15 cellular contexts compared by ENCODE assay signal in the genomic region with DNA sequence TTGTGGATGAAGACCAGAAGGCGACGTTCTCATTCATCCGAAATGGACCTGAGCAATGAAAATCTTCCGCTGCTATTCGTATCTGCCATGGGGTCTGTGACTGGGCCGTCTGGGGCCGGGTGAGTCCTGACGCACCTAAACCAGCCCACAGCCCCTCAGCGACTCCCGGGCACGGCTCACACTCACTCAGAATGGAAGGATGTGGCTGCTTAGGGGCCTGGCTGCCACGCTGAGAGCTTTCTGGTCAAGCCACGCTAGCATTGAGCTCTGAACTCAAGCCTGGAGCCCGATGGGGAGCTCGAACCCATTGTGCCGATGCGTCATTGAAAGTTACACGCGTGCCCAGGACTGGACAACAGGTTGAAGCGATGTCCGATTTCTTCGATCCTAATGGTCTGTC.
DNase-seq lines count a peak whose midpoint lies in the region; ATAC-seq, FAIRE-seq and TF ChIP-seq lines count a peak whose summit lies in the region.
"Had no signal": no experiment of that assay in that cellular context is flagged by ENCODE, and none has a peak within 500 bp of the region (broad histone marks: within the 10 kb centered on the region; RNA-seq: fewer than 3 reads in every experiment).

No MANE protein-coding gene starts in this region.

- DNase-seq in H7: peak; percentile 43
- peak in 1 of 2 experiments; percentile 48 for DNase-seq in H1 (ENCODE audit: low read depth in 1 of 2, low spot score in 2 of 2)
- DNase-seq in neuronal stem cell (ENCODE audit: low spot score): no peak
- no peak for DNase-seq in H4 (ENCODE audit: low spot score)
- no peak for DNase-seq in COLO668 (lab: John Stamatoyannopoulos, UW; ENCODE audit: unreplicated experiment)
- DNase-seq: C1 segment of cervical spinal cord; Caco-2; CD4-positive, alpha-beta memory T cell; DMS153; DND-41; HCEC 1CT had no signal

- H3K23me2 ChIP-seq in H1 (ENCODE audit: low read depth, low read length): no peaks in the 10 kb centered on the region

- no peak overlapping the region for H3K9ac ChIP-seq in H1 (replicated peaks in 1 of 4; ENCODE audit: extremely low read depth in 1 of 4, low read depth in 3 of 4, low read length in 3 of 4)
- H3K9ac ChIP-seq in neuronal stem cell (ENCODE audit: low read depth, low read length, poor library complexity): no peak overlapping the region

- CTCF ChIA-PET in H1 (lab: Charles Lee; ENCODE audit: partially characterized antibody): interaction anchor here (1.0 to 1.4 kb wide), 5 partner anchors 9 to 96 kb away, joined by 3 to 5 read pairs (median 4); no protein-coding TSS in a partner anchor

- H3K4ac ChIP-seq in H1 (replicated peaks; ENCODE audit: insufficient read length, low read depth, low read length): no peak overlapping the region
- H3K4ac ChIP-seq in neuronal stem cell (ENCODE audit: low read length): no peak overlapping the region

- H4K8ac ChIP-seq in H1 (ENCODE audit: extremely low read depth, insufficient read depth, low read length) (peak overlapping the region; percentile 39), neuronal stem cell (ENCODE audit: low read depth, low read length) (no peak overlapping the region)

- POLR2A ChIA-PET in H1 (lab: Charles Lee; ENCODE audit: partially characterized antibody): no interaction called here

- TF ChIP-seq RAD21 in H1 (IDR thresholded peaks at IDR 0.05 in 1 of 2, conservative IDR thresholded peaks at IDR 0.05 in 1 of 2; ENCODE audit: low read depth in 2 of 2, low read length in 2 of 2): no peak

- H4K5ac ChIP-seq in H1 (ENCODE audit: insufficient read length, low read depth, low read length): no peak overlapping the region

- H3K36me3 ChIP-seq in H7 (replicated peaks; ENCODE audit: control insufficient read depth, insufficient read depth, low read length): no peaks in the 10 kb centered on the region
- H3K36me3 ChIP-seq in H1 (ENCODE audit: control insufficient read depth in 2 of 4, insufficient read depth in 4 of 4, low read length in 3 of 4): no peaks in the 10 kb centered on the region
- H3K36me3 ChIP-seq in neuronal stem cell (replicated peaks in 1 of 2; ENCODE audit: control insufficient read depth in 2 of 2, insufficient read depth in 2 of 2, low read length in 2 of 2): no peaks in the 10 kb centered on the region

- TF ChIP-seq EP300 in H1 (IDR thresholded peaks at IDR 0.05; ENCODE audit: borderline replicate concordance in 1 of 2, low read depth in 2 of 2, low read length in 2 of 2): no peak

- TF ChIP-seq CTCF in H1 (IDR thresholded peaks at IDR 0.05; ENCODE audit: control extremely low read depth in 1 of 3, insufficient read depth in 1 of 3, low read depth in 1 of 3, low read length in 3 of 3): no peak

- H4K20me1 ChIP-seq in H1 (replicated peaks in 1 of 2; ENCODE audit: control insufficient read depth in 1 of 2, insufficient read depth in 2 of 2, low read length in 2 of 2): no peaks in the 10 kb centered on the region

- 0 out of 2 replicates have a peak overlapping the region, but pooled peaks have one; percentile 72 for H2BK20ac ChIP-seq in H1 (ENCODE audit: low read length)

- H3K27me3 ChIP-seq in H7 (ENCODE audit: control insufficient read depth, insufficient read depth, low read length) (no peaks in the 10 kb centered on the region), H1 (replicated peaks in 1 of 4; ENCODE audit: control insufficient read depth in 3 of 4, extremely low read depth in 1 of 4, insufficient read depth in 3 of 4, low read length in 3 of 4) (no peaks in the 10 kb centered on the region), neuronal stem cell (ENCODE audit: control insufficient read depth in 3 of 3, insufficient read depth in 3 of 3, low read depth in 1 of 3, low read length in 3 of 3) (peaks cover 0 to 6% (median 0%) of the 10 kb centered on the region in 3 experiments)

- peaks cover 0 to 5% of the 10 kb centered on the region in 2 experiments; a peak in 2 of 4 replicates for H3K9me3 ChIP-seq in H1 (ENCODE audit: insufficient read depth in 2 of 2, low read depth in 1 of 2, low read length in 1 of 2)
- no peaks in the 10 kb centered on the region for H3K9me3 ChIP-seq in neuronal stem cell (replicated peaks in 1 of 2; ENCODE audit: control insufficient read depth in 2 of 2, insufficient read depth in 1 of 2, low read depth in 1 of 2, low read length in 2 of 2)
- H3K9me3 ChIP-seq: Caco-2 had no signal

- no peak overlapping the region for H3K4me3 ChIP-seq in H7 (ENCODE audit: insufficient read depth, low read depth, low read length)
- H3K4me3 ChIP-seq in H1 (ENCODE audit: extremely low read depth in 1 of 4, insufficient read depth in 2 of 4, low read depth in 3 of 4, low read length in 4 of 4): no peak overlapping the region
- H3K4me3 ChIP-seq in neuronal stem cell (ENCODE audit: low read length in 2 of 2): no peak overlapping the region
- H3K4me3 ChIP-seq: GM12878 had no signal

- no peak overlapping the region for H2BK120ac ChIP-seq in H1 (replicated peaks; ENCODE audit: low read depth, low read length)
- H2BK120ac ChIP-seq in neuronal stem cell (ENCODE audit: low read depth, low read length): no peak overlapping the region

- H3K27ac ChIP-seq in H1 (ENCODE audit: low read depth, low read length) (no peak overlapping the region), neuronal stem cell (replicated peaks; ENCODE audit: low read length) (no peak overlapping the region)

- FAIRE-seq in H1 (lab: Jason Lieb, UNC): no peak
- FAIRE-seq: G401.6, GM12878, H54 had no signal

- H3K79me2 ChIP-seq in H1 (ENCODE audit: control insufficient read depth in 1 of 2, insufficient read depth in 2 of 2, low read length in 2 of 2): no peaks in the 10 kb centered on the region

- ATAC-seq in GM18873 (IDR thresholded peaks at IDR 0.05; ENCODE audit: low FRiP score, unreplicated experiment): no peak
- ATAC-seq: GM12878 had no signal

- no peak overlapping the region for H3K56ac ChIP-seq in H1 (replicated peaks; ENCODE audit: insufficient read length, low read depth, low read length)

- peak overlapping the region; percentile 70 for H4K91ac ChIP-seq in H1 (replicated peaks; ENCODE audit: insufficient read length, low read length)
- peak overlapping the region; percentile 38 for H4K91ac ChIP-seq in neuronal stem cell (ENCODE audit: low read depth, low read length, poor library complexity)

- H2BK15ac ChIP-seq in H1 (ENCODE audit: low read length) (no peak overlapping the region), neuronal stem cell (ENCODE audit: low read length) (peak overlapping the region; percentile 50)

- H3K4me1 ChIP-seq in H1 (replicated peaks in 1 of 4; ENCODE audit: control insufficient read depth in 3 of 4, insufficient read depth in 4 of 4, low read length in 3 of 4): peaks cover 0 to 9% (median 0%) of the 10 kb centered on the region in 4 experiments; a peak in 2 of 7 replicates
- H3K4me1 ChIP-seq in neuronal stem cell (ENCODE audit: control insufficient read depth in 2 of 2, insufficient read depth in 1 of 2, low read depth in 1 of 2, low read length in 2 of 2): no peaks in the 10 kb centered on the region
- H3K4me1 ChIP-seq: Caco-2 had no signal

- TF ChIP-seq POLR2A in H1 (IDR thresholded peaks at IDR 0.05; ENCODE audit: control extremely low read depth in 1 of 2, low read depth in 2 of 2, low read length in 2 of 2): no peak

- peak overlapping the region; percentile 18; the same call in 1 of the 2 replicates for H2AFZ ChIP-seq in H1 (ENCODE audit: low read length)
- H2AFZ ChIP-seq in neuronal stem cell (ENCODE audit: low read length): no peak overlapping the region

- H2BK12ac ChIP-seq in H1 (ENCODE audit: low read depth, low read length): 0 out of 2 replicates have a peak overlapping the region, but pooled peaks have one; percentile 35
- no peak overlapping the region for H2BK12ac ChIP-seq in neuronal stem cell (ENCODE audit: low read length)

- H2BK5ac ChIP-seq in H1 (ENCODE audit: low read depth, low read length): no peak overlapping the region
- H2BK5ac ChIP-seq in neuronal stem cell (ENCODE audit: low read length): no peak overlapping the region

- no peak overlapping the region for H2AK5ac ChIP-seq in H1 (ENCODE audit: low read depth, low read length)
- H2AK5ac ChIP-seq in neuronal stem cell (ENCODE audit: low read depth, low read length): no peak overlapping the region

- no peak overlapping the region for H3K23ac ChIP-seq in H1 (ENCODE audit: insufficient read length)
- no peak overlapping the region for H3K23ac ChIP-seq in neuronal stem cell (ENCODE audit: low read depth, low read length, poor library complexity)

- no peak overlapping the region for H3K14ac ChIP-seq in H1 (ENCODE audit: insufficient read length)
- H3K14ac ChIP-seq in neuronal stem cell (ENCODE audit: low read length): no peak overlapping the region

- H3K79me1 ChIP-seq in H1 (ENCODE audit: low read depth, low read length): no peaks in the 10 kb centered on the region
- H3K79me1 ChIP-seq in neuronal stem cell (ENCODE audit: low read depth, low read length): peaks cover 3% of the 10 kb centered on the region

- 89% methylated on average over 22 of the region's 22 CpGs; no CpG with 5 or more reads in 1 of the 2 experiments for WGBS in H1 (ENCODE audit: extremely low coverage in 1 of 2, insufficient coverage in 1 of 2, insufficient read length in 1 of 2, insufficient replicate concordance in 2 of 2, low coverage in 1 of 2, low lambda C conversion rate in 2 of 2, missing lambda C conversion rate in 1 of 2), 2 experiments
- WGBS in neuronal stem cell (ENCODE audit: extremely low coverage in 2 of 2, insufficient read length in 2 of 2, insufficient replicate concordance in 1 of 2), 2 donors: no CpG with 5 or more reads among the region's 22 CpGs

- no peak overlapping the region for H3K4me2 ChIP-seq in H1 (ENCODE audit: insufficient read depth in 1 of 2, low read depth in 2 of 2, low read length in 2 of 2)
- no peak overlapping the region for H3K4me2 ChIP-seq in neuronal stem cell (ENCODE audit: insufficient read depth, low read length, poor library complexity, severe bottlenecking)

- H3K18ac ChIP-seq in H1 (ENCODE audit: extremely low read depth, low read length) (no peak overlapping the region), neuronal stem cell (ENCODE audit: low read length) (peak overlapping the region; percentile 24)

TF ChIP-seq in H1, 55 proteins besides CTCF, POLR2A, EP300 and RAD21:
- TF ChIP-seq KDM5A (IDR thresholded peaks at IDR 0.05; ENCODE audit: low read length) (no peak), GTF2F1 (IDR thresholded peaks at IDR 0.05; ENCODE audit: borderline replicate concordance, low read depth, low read length) (no peak), SP4 (IDR thresholded peaks at IDR 0.05; ENCODE audit: low read length) (no peak), CBX8 (IDR thresholded peaks at IDR 0.05; ENCODE audit: borderline replicate concordance, low read depth, low read length) (no peak), SIN3A (conservative IDR thresholded peaks at IDR 0.05 in 1 of 2, IDR thresholded peaks at IDR 0.05 in 1 of 2; ENCODE audit: low read depth in 1 of 2, low read length in 2 of 2) (no peak), PHF8 (conservative IDR thresholded peaks at IDR 0.05; ENCODE audit: low read depth, low read length) (no peak)
- TF ChIP-seq, protein P1, sequence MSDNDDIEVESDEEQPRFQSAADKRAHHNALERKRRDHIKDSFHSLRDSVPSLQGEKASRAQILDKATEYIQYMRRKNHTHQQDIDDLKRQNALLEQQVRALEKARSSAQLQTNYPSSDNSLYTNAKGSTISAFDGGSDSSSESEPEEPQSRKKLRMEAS (IDR thresholded peaks at IDR 0.05): no peak
